Comparison of ENCODE assay signal across 11 cellular contexts in genomic region chr22:46770726-46771125, GRCh38. TPM values are rescaled to one million over a fixed set of nuclear protein-coding genes. Genes with fewer than 3 reads are reported as not detected.
DNase-seq lines count a peak whose midpoint lies in the region; TF ChIP-seq lines count a peak whose summit lies in the region.
"Had no signal": no experiment of that assay in that cellular context is flagged by ENCODE, and none has a peak within 500 bp of the region (broad histone marks: within the 10 kb centered on the region; RNA-seq: fewer than 3 reads in every experiment).

No MANE protein-coding gene starts in this region.

- CTCF ChIA-PET in CD4-positive, alpha-beta memory T cell (lab: Charles Lee; ENCODE audit: partially characterized antibody): interaction anchor here (0.9 to 1.5 kb wide), 3 partner anchors 28 to 33 kb away, joined by 3 to 6 read pairs (median 4); no protein-coding TSS in a partner anchor
- CTCF ChIA-PET in OCI-LY7 (lab: Charles Lee; ENCODE audit: unreplicated experiment): no interaction called here

- no peaks in the 10 kb centered on the region for H3K9me2 ChIP-seq in OCI-LY7 (ENCODE audit: insufficient read depth, low read length)

- no peaks in the 10 kb centered on the region for H3K27me3 ChIP-seq in CD4-positive, alpha-beta memory T cell (ENCODE audit: insufficient read depth, low read length)
- H3K27me3 ChIP-seq in duodenal mucosa (ENCODE audit: control insufficient read depth in 1 of 2, insufficient read depth in 2 of 2, low read length in 2 of 2) (no peaks in the 10 kb centered on the region), neutrophil (no peaks in the 10 kb centered on the region), smooth muscle cell (ENCODE audit: low read depth) (no peaks in the 10 kb centered on the region)
- H3K27me3 ChIP-seq: ovary had no signal

- peaks cover 9 to 28% of the 10 kb centered on the region in 2 donors for H3K36me3 Mint-ChIP-seq in CD4-positive, alpha-beta memory T cell

- no peaks in the 10 kb centered on the region for H3K9me3 ChIP-seq in CD4-positive, alpha-beta memory T cell (ENCODE audit: control insufficient read depth in 1 of 2, low read length in 2 of 2)
- no peaks in the 10 kb centered on the region for H3K9me3 ChIP-seq in OCI-LY7 (ENCODE audit: low read length)
- no peaks in the 10 kb centered on the region for H3K9me3 ChIP-seq in duodenal mucosa (ENCODE audit: control insufficient read depth in 1 of 2, low read length in 2 of 2)
- H3K9me3 ChIP-seq in neutrophil: no peaks in the 10 kb centered on the region
- H3K9me3 ChIP-seq in smooth muscle cell (replicated peaks; ENCODE audit: low read depth): no peaks in the 10 kb centered on the region
- H3K9me3 ChIP-seq: ovary had no signal

- BruUV-seq in OCI-LY7 (replicated peaks; lab: Mats Ljungman, UMichigan): no TSS peak

- no peaks in the 10 kb centered on the region for H3K9me3 Mint-ChIP-seq in CD4-positive, alpha-beta memory T cell

- H3K4me1 ChIP-seq in CD4-positive, alpha-beta memory T cell (ENCODE audit: insufficient read depth, low read length): peaks cover 68% of the 10 kb centered on the region
- H3K4me1 ChIP-seq in OCI-LY7 (ENCODE audit: insufficient read depth, low read length, poor library complexity, severe bottlenecking) (peaks cover 81% of the 10 kb centered on the region), duodenal mucosa (ENCODE audit: control insufficient read depth in 1 of 2, insufficient read depth in 2 of 2, low read length in 2 of 2) (peaks cover 47 to 55% of the 10 kb centered on the region in 2 donors), neutrophil (ENCODE audit: control insufficient read depth in 1 of 2, insufficient read depth in 1 of 2, low read depth in 1 of 2, low read length in 1 of 2) (peaks cover 30% of the 10 kb centered on the region in 2 experiments), smooth muscle cell (ENCODE audit: low read depth) (no peaks in the 10 kb centered on the region)

- H3K79me2 ChIP-seq in OCI-LY7 (ENCODE audit: insufficient read depth, low read depth, low read length): peaks cover 66% of the 10 kb centered on the region; the same call in 1 of the 2 replicates
- H3K79me2 ChIP-seq in smooth muscle cell (ENCODE audit: low read depth): peaks cover 30% of the 10 kb centered on the region

- 96% methylated on average over 9 of the region's 9 CpGs for WGBS in smooth muscle cell (ENCODE audit: low lambda C conversion rate)

- H3K27ac Mint-ChIP-seq in CD4-positive, alpha-beta memory T cell: peak overlapping the region; percentile 79 to 99 (median 95)

- no peaks in the 10 kb centered on the region for H3K27me3 Mint-ChIP-seq in CD4-positive, alpha-beta memory T cell

- no peaks in the 10 kb centered on the region for H3K36me3 ChIP-seq in CD4-positive, alpha-beta memory T cell (ENCODE audit: insufficient read depth, low read length)
- peaks cover 23% of the 10 kb centered on the region for H3K36me3 ChIP-seq in OCI-LY7 (ENCODE audit: insufficient read depth, low read length)
- peaks cover 0 to 19% of the 10 kb centered on the region in 2 donors for H3K36me3 ChIP-seq in duodenal mucosa (ENCODE audit: control insufficient read depth in 1 of 2, insufficient read depth in 2 of 2, low read length in 2 of 2)
- H3K36me3 ChIP-seq in neutrophil: peaks cover 4% of the 10 kb centered on the region
- H3K36me3 ChIP-seq in smooth muscle cell (ENCODE audit: low read depth): no peaks in the 10 kb centered on the region
- H3K36me3 ChIP-seq: ovary had no signal

- H3K4me2 ChIP-seq in OCI-LY7 (ENCODE audit: low read length): peak overlapping the region; percentile 67
- no peak overlapping the region for H3K4me2 ChIP-seq in smooth muscle cell

- POLR2A ChIA-PET in CD4-positive, alpha-beta memory T cell (lab: Charles Lee; ENCODE audit: partially characterized antibody): interaction anchor here (0.9 to 1.0 kb wide), 2 partner anchors 8 to 10 kb away, joined by 3 to 5 read pairs; partner anchors contain the start of gene TBC1D22A
- POLR2A ChIA-PET in OCI-LY7 (lab: Charles Lee): no interaction called here

- H2AFZ ChIP-seq in OCI-LY7 (ENCODE audit: low read length): no peak overlapping the region
- H2AFZ ChIP-seq in smooth muscle cell (ENCODE audit: low read depth): no peak overlapping the region

- H3K9ac ChIP-seq in duodenal mucosa (ENCODE audit: low read depth in 1 of 2, low read length in 2 of 2): no peak overlapping the region
- H3K9ac ChIP-seq in smooth muscle cell (ENCODE audit: low read depth): no peak overlapping the region

- peaks cover 49 to 81% (median 70%) of the 10 kb centered on the region in 4 donors for H3K4me1 Mint-ChIP-seq in CD4-positive, alpha-beta memory T cell

- peak in 1 of 5 donors; percentile 57 for DNase-seq in CD4-positive, alpha-beta memory T cell
- DNase-seq in OCI-LY7 (ENCODE audit: low spot score): peak; percentile 29
- DNase-seq in DMS153 (lab: John Stamatoyannopoulos, UW): no peak
- no peak for DNase-seq in NCI-H2196 treated with DMSO at 0.1 percent for 48 hours (lab: John Stamatoyannopoulos, UW; ENCODE audit: unreplicated experiment)
- DNase-seq in smooth muscle cell (lab: John Stamatoyannopoulos, UW; ENCODE audit: unreplicated experiment): no peak
- DNase-seq in GM03348 (ENCODE audit: low spot score): no peak
- DNase-seq: amniotic stem cell, SW 1271 had no signal

- intact Hi-C loops in CD4-positive, alpha-beta memory T cell (cut with micrococcal nuclease): no loop called here
- intact Hi-C loops in OCI-LY7 (cut with micrococcal nuclease; ENCODE audit: unreplicated experiment): loop anchor here (5.0 to 10.0 kb wide), 2 partner anchors 178 to 996 kb away; no protein-coding TSS in a partner anchor

- H3K4me3 ChIP-seq in CD4-positive, alpha-beta memory T cell (ENCODE audit: low read length in 2 of 2): no peak overlapping the region
- H3K4me3 ChIP-seq in OCI-LY7 (ENCODE audit: low read depth, low read length, poor library complexity, severe bottlenecking) (peak overlapping the region; percentile 37), duodenal mucosa (ENCODE audit: low read depth in 1 of 2, low read length in 2 of 2) (no peak overlapping the region), neutrophil (ENCODE audit: low read depth in 1 of 2, low read length in 1 of 2) (no peak overlapping the region), smooth muscle cell (no peak overlapping the region)
- H3K4me3 ChIP-seq: ovary had no signal

- H3K4me3 Mint-ChIP-seq in CD4-positive, alpha-beta memory T cell: peak overlapping the region in 7 of 8 donors; percentile 43 to 88 (median 69)

- no peaks in the 10 kb centered on the region for H3F3A ChIP-seq in smooth muscle cell (ENCODE audit: low read depth)

- H3K27ac ChIP-seq in CD4-positive, alpha-beta memory T cell (ENCODE audit: low read depth, low read length): peak overlapping the region; percentile 37
- peak overlapping the region; percentile 65 for H3K27ac ChIP-seq in OCI-LY7 (ENCODE audit: low read depth, low read length, poor library complexity, severe bottlenecking)
- H3K27ac ChIP-seq in duodenal mucosa (ENCODE audit: low read depth, low read length): peak overlapping the region; percentile 61
- H3K27ac ChIP-seq in neutrophil: peak overlapping the region; percentile 58
- H3K27ac ChIP-seq in smooth muscle cell (ENCODE audit: low read depth): no peak overlapping the region

- TF ChIP-seq CTCF in OCI-LY7 (conservative IDR thresholded peaks at IDR 0.05; ENCODE audit: low read length) (no peak), neutrophil (IDR thresholded peaks at IDR 0.05) (no peak), smooth muscle cell (IDR thresholded peaks at IDR 0.05; ENCODE audit: borderline replicate concordance, insufficient read depth, poor library complexity, severe bottlenecking) (no peak)

- no peaks in the 10 kb centered on the region for H4K20me1 ChIP-seq in OCI-LY7 (ENCODE audit: insufficient read depth, low read length)
- peaks cover 62% of the 10 kb centered on the region for H4K20me1 ChIP-seq in smooth muscle cell (ENCODE audit: low read depth)

RNA-seq across cellular contexts. Expression of gene TBC1D22A, which starts 8.3 kb away (rescaled TPM):
- 10 to 100 TPM; 49.0 to 49.2 TPM for total RNA-seq in CD4-positive, alpha-beta memory T cell
- 10 to 100 TPM; 20.6 to 24.4 TPM for polyA plus RNA-seq in CD4-positive, alpha-beta memory T cell
- 15.0 and 22.3 TPM in 2 replicates for total RNA-seq in OCI-LY7 (2014; rRNA removed; shearing (Covaris generic))
- total RNA-seq in OCI-LY7 (2022) (43.2 and 43.9 TPM in 2 replicates), smooth muscle cell (7.2 and 12.5 TPM in 2 replicates)
- polyA plus RNA-seq in smooth muscle cell: 14.4 and 19.2 TPM in 2 replicates

RNA-seq across cellular contexts. Expression of gene CERK, which starts 32.7 kb away (rescaled TPM):
- 100 to 1,000 TPM; 161 to 164 TPM for total RNA-seq in CD4-positive, alpha-beta memory T cell
- 100 to 1,000 TPM in 1 of 2 donors, 10 to 100 TPM in 1; 91.2 to 111 TPM for polyA plus RNA-seq in CD4-positive, alpha-beta memory T cell
- total RNA-seq in OCI-LY7 (2014; rRNA removed; shearing (Covaris generic)): 47.9 and 48.1 TPM in 2 replicates
- total RNA-seq in OCI-LY7 (2022): 34.6 and 36.6 TPM in 2 replicates
- 25.4 and 30.7 TPM in 2 replicates for total RNA-seq in smooth muscle cell
- 23.3 and 25.6 TPM in 2 replicates for polyA plus RNA-seq in smooth muscle cell
